Comparison of ENCODE assay signal across 17 cellular contexts in the genomic region with DNA sequence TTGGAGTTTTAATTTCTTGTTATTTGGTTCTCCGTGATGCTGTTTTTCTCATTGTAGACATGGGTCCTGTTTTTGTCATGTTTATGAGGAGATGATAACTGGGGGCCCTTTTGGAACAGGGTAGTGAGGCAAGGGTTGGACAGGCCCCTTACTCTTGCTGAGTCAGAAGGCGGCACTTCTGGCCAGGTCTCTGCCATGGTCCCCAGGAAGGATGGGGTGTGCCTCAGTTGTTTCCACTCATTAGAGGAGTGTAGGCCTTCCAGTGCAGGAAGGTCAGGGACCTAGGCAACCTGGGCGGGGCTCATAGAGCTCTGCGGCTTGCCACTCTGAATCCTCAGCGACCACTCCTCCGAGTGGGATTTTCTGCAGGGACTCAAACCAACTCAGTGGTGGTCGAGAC.
DNase-seq lines count a peak whose midpoint lies in the region; ATAC-seq, FAIRE-seq and TF ChIP-seq lines count a peak whose summit lies in the region.
"Had no signal": no experiment of that assay in that cellular context is flagged by ENCODE, and none has a peak within 500 bp of the region (broad histone marks: within the 10 kb centered on the region; RNA-seq: fewer than 3 reads in every experiment).

No MANE protein-coding gene starts in this region.

- H3K4me1 ChIP-seq in IMR-90 (ENCODE audit: control insufficient read depth, insufficient read depth, low read length): peaks cover 19% of the 10 kb centered on the region
- peaks cover 22% of the 10 kb centered on the region for H3K4me1 ChIP-seq in astrocyte (ENCODE audit: insufficient read depth, low read length)
- peaks cover 20% of the 10 kb centered on the region for H3K4me1 ChIP-seq in left ventricle myocardium inferior
- H3K4me1 ChIP-seq in gastrocnemius medialis: peaks cover 5 to 17% of the 10 kb centered on the region in 2 donors

- peaks cover 16% of the 10 kb centered on the region for H3K9me1 ChIP-seq in IMR-90 (ENCODE audit: insufficient read depth, low read length)

- POLR2A ChIA-PET in IMR-90 (lab: Charles Lee; ENCODE audit: unreplicated experiment): no interaction called here

- WGBS in IMR-90 (ENCODE audit: extremely low coverage in 2 of 2, insufficient read length in 1 of 2), 2 experiments: 96% methylated on average over 4 of the region's 7 CpGs; no CpG with 5 or more reads in 1 of the 2 experiments

- H3K27ac ChIP-seq in IMR-90 (ENCODE audit: insufficient read depth, low read length): peak overlapping the region; percentile 77; the same call in 1 of the 2 replicates
- H3K27ac ChIP-seq in astrocyte (ENCODE audit: low read depth, low read length): peak overlapping the region; percentile 88
- H3K27ac ChIP-seq in left ventricle myocardium inferior (replicated peaks): peak overlapping the region; percentile 68
- peak overlapping the region in 3 of 4 donors; percentile 22 to 71 (median 52) for H3K27ac ChIP-seq in gastrocnemius medialis

- no peaks in the 10 kb centered on the region for H3K27me3 Mint-ChIP-seq in astrocyte (ENCODE audit: low read depth, unreplicated experiment)
- H3K27me3 Mint-ChIP-seq: activated naive CD8-positive, alpha-beta T cell treated with anti-CD3 and anti-CD28 coated beads for 36 hours; activated T-helper 17 cell treated with anti-CD3 and anti-CD28 coated beads, Interleukin-2, amount 50 U/mL, for 72 hours had no signal

- TF ChIP-seq RAD21 in IMR-90 (IDR thresholded peaks at IDR 0.05; ENCODE audit: low read length): no peak

- no peak for FAIRE-seq in astrocyte (lab: Jason Lieb, UNC)

- peak overlapping the region; percentile 63; the same call in 1 of the 2 replicates for H4K91ac ChIP-seq in IMR-90 (ENCODE audit: insufficient read depth, low read depth, low read length)

- peaks cover 42 to 75% of the 10 kb centered on the region in 2 experiments for H3K79me1 ChIP-seq in IMR-90 (ENCODE audit: low read depth in 1 of 2, low read length in 2 of 2)

- peak overlapping the region; percentile 33 for H2BK20ac ChIP-seq in IMR-90 (ENCODE audit: low read depth, low read length)

- in situ Hi-C loops in IMR-90 (cut with MboI; ENCODE audit: low sequenced_read_pairs): no loop called here
- in situ Hi-C loops in gastrocnemius medialis (cut with MboI; ENCODE audit: low sequenced_read_pairs in 4 of 4): no loop called here

- peak overlapping the region; percentile 41 for H2BK120ac ChIP-seq in IMR-90 (ENCODE audit: low read depth, low read length)

- H2AFZ ChIP-seq in IMR-90 (replicated peaks; ENCODE audit: low read length, poor library complexity) (no peak overlapping the region), astrocyte (ENCODE audit: low read depth, low read length) (no peak overlapping the region)

- H3K9ac ChIP-seq in IMR-90 (ENCODE audit: low read depth, low read length) (no peak overlapping the region), astrocyte (ENCODE audit: low read length) (peak overlapping the region; percentile 19)

- peaks cover 21% of the 10 kb centered on the region for H3K4me1 Mint-ChIP-seq in astrocyte (ENCODE audit: low read depth, unreplicated experiment)
- H3K4me1 Mint-ChIP-seq: activated naive CD8-positive, alpha-beta T cell treated with anti-CD3 and anti-CD28 coated beads for 36 hours had no signal

- H3K18ac ChIP-seq in IMR-90 (ENCODE audit: low read depth, low read length): peak overlapping the region; percentile 88

- CTCF ChIA-PET in IMR-90 (lab: Yijun Ruan, JAX): interaction anchor here (0.6 kb wide), 2 partner anchors 32 to 335 kb away, joined by 3 to 4 read pairs; no protein-coding TSS in a partner anchor

- no peak overlapping the region for H3K4me3 ChIP-seq in IMR-90 (ENCODE audit: insufficient read depth, low read depth, low read length)
- H3K4me3 ChIP-seq in astrocyte (ENCODE audit: insufficient read depth, low read depth, low read length): peak overlapping the region; percentile 18
- no peak overlapping the region for H3K4me3 ChIP-seq in left ventricle myocardium inferior
- no peak overlapping the region for H3K4me3 ChIP-seq in gastrocnemius medialis
- H3K4me3 ChIP-seq: coronary artery had no signal

- peaks cover 47% of the 10 kb centered on the region for H3K79me2 ChIP-seq in astrocyte (ENCODE audit: insufficient read depth, low read length)

- TF ChIP-seq POLR2A in IMR-90 (IDR thresholded peaks at IDR 0.05; ENCODE audit: low read depth, low read length) (no peak), gastrocnemius medialis (IDR thresholded peaks at IDR 0.05) (no peak)

- no TSS peak for BruUV-seq in IMR-90 (replicated peaks; lab: Mats Ljungman, UMichigan)

- peak overlapping the region; percentile 30; the same call in 1 of the 2 replicates for H2AK5ac ChIP-seq in IMR-90 (ENCODE audit: low read depth, low read length)

- H3K14ac ChIP-seq in IMR-90 (replicated peaks; ENCODE audit: low read depth, low read length): peak overlapping the region; percentile 38; the same call in 1 of the 2 replicates

- no peaks in the 10 kb centered on the region for H3K9me3 Mint-ChIP-seq in astrocyte (ENCODE audit: unreplicated experiment)
- H3K9me3 Mint-ChIP-seq: activated naive CD8-positive, alpha-beta T cell treated with anti-CD3 and anti-CD28 coated beads for 36 hours; activated T-helper 17 cell treated with anti-CD3 and anti-CD28 coated beads, Interleukin-2, amount 50 U/mL, for 72 hours; brain had no signal

- dilution Hi-C loops in IMR-90 (cut with HindIII; ENCODE audit: low sequenced_read_pairs, unreplicated experiment): no loop called here

- H4K5ac ChIP-seq in IMR-90 (ENCODE audit: low read depth, low read length): peak overlapping the region; percentile 31

- H3K36me3 Mint-ChIP-seq in astrocyte (ENCODE audit: low read depth, unreplicated experiment): peaks cover 3% of the 10 kb centered on the region

- DNase-seq in IMR-90 (no peak), astrocyte (ENCODE audit: low read depth) (no peak), left ventricle myocardium inferior (no peak), gastrocnemius medialis (no peak), T-helper 2 cell (no peak), AG08396 (ENCODE audit: low spot score) (no peak), SKM-1 (lab: John Stamatoyannopoulos, UW; ENCODE audit: unreplicated experiment) (no peak)
- DNase-seq: activated CD4-positive, alpha-beta T cell treated with anti-CD3 and anti-CD28 coated beads for 48 hours; activated naive CD8-positive, alpha-beta T cell treated with anti-CD3 and anti-CD28 coated beads for 36 hours; NCI-H510A; retina; RPMI8226; substantia nigra had no signal

- no peak; the same call in 1 of the 2 replicates for ATAC-seq in IMR-90 (ENCODE audit: low read depth)
- peak in 1 of 2 donors; percentile 10 for ATAC-seq in gastrocnemius medialis
- no peak for ATAC-seq in HG02970 (IDR thresholded peaks at IDR 0.05; ENCODE audit: low FRiP score, unreplicated experiment)
- ATAC-seq: activated T-helper 17 cell treated with anti-CD3 and anti-CD28 coated beads, Interleukin-2, amount 50 U/mL, for 72 hours had no signal

- H3K4me3 Mint-ChIP-seq in astrocyte (ENCODE audit: unreplicated experiment): no peak overlapping the region
- H3K4me3 Mint-ChIP-seq: activated naive CD8-positive, alpha-beta T cell treated with anti-CD3 and anti-CD28 coated beads for 36 hours; activated T-helper 17 cell treated with anti-CD3 and anti-CD28 coated beads, Interleukin-2, amount 50 U/mL, for 72 hours; brain had no signal

- no peaks in the 10 kb centered on the region for H3K9me3 ChIP-seq in IMR-90 (ENCODE audit: control insufficient read depth, insufficient read depth, low read length)
- no peaks in the 10 kb centered on the region for H3K9me3 ChIP-seq in astrocyte (ENCODE audit: insufficient read depth, low read depth, low read length)
- no peaks in the 10 kb centered on the region for H3K9me3 ChIP-seq in left ventricle myocardium inferior (replicated peaks)
- H3K9me3 ChIP-seq in gastrocnemius medialis: no peaks in the 10 kb centered on the region

- H3K4me2 ChIP-seq in IMR-90 (ENCODE audit: low read depth, low read length) (peak overlapping the region; percentile 69), astrocyte (ENCODE audit: low read length) (peak overlapping the region; percentile 80)

- intact Hi-C loops in IMR-90 (cut with micrococcal nuclease) (no loop called here), left ventricle myocardium inferior (cut with micrococcal nuclease) (no loop called here), gastrocnemius medialis (cut with DNase I; ENCODE audit: low total_unique reads) (no loop called here)

- H2BK5ac ChIP-seq in IMR-90 (ENCODE audit: low read depth, low read length, poor library complexity, severe bottlenecking): peak overlapping the region; percentile 63

- H3K27me3 ChIP-seq in IMR-90 (ENCODE audit: control insufficient read depth, insufficient read depth, low read length) (no peaks in the 10 kb centered on the region), astrocyte (ENCODE audit: insufficient read depth, low read length) (no peaks in the 10 kb centered on the region), left ventricle myocardium inferior (ENCODE audit: low read depth) (no peaks in the 10 kb centered on the region), gastrocnemius medialis (no peaks in the 10 kb centered on the region)

- peak overlapping the region in 1 of 2 experiments; percentile 13; a peak in 1 of 4 replicates for H4K8ac ChIP-seq in IMR-90 (ENCODE audit: low read depth in 2 of 2, low read length in 2 of 2)

- no peak overlapping the region for H3K56ac ChIP-seq in IMR-90 (ENCODE audit: extremely low read depth, insufficient read depth, low read length)

- H3K27ac Mint-ChIP-seq in astrocyte (ENCODE audit: unreplicated experiment): peak overlapping the region; percentile 23
- H3K27ac Mint-ChIP-seq: activated naive CD8-positive, alpha-beta T cell treated with anti-CD3 and anti-CD28 coated beads for 36 hours; activated T-helper 17 cell treated with anti-CD3 and anti-CD28 coated beads, Interleukin-2, amount 50 U/mL, for 72 hours had no signal

- H2AK9ac ChIP-seq in IMR-90 (replicated peaks; ENCODE audit: low read depth, low read length, poor library complexity): peak overlapping the region; percentile 59

- 0 out of 2 replicates have a peak overlapping the region, but pooled peaks have one; percentile 18 for H3K23ac ChIP-seq in IMR-90 (ENCODE audit: low read depth, low read length)

- H3K36me3 ChIP-seq in IMR-90 (ENCODE audit: control insufficient read depth, insufficient read depth, low read length): peaks cover 14% of the 10 kb centered on the region
- H3K36me3 ChIP-seq in astrocyte (ENCODE audit: insufficient read depth, low read length): peaks cover 23% of the 10 kb centered on the region
- H3K36me3 ChIP-seq in left ventricle myocardium inferior: peaks cover 53% of the 10 kb centered on the region
- peaks cover 0 to 12% of the 10 kb centered on the region in 2 donors for H3K36me3 ChIP-seq in gastrocnemius medialis

- peak overlapping the region; percentile 21 for H3K4ac ChIP-seq in IMR-90 (ENCODE audit: low read depth, low read length)

- TF ChIP-seq CTCF in IMR-90 (conservative IDR thresholded peaks at IDR 0.05; ENCODE audit: low read depth, low read length) (no peak), astrocyte (IDR thresholded peaks at IDR 0.05; ENCODE audit: insufficient read depth, low read depth, low read length) (no peak), left ventricle myocardium inferior (IDR thresholded peaks at IDR 0.05; ENCODE audit: borderline replicate concordance) (no peak), gastrocnemius medialis (IDR thresholded peaks at IDR 0.05 in 4 of 5, conservative IDR thresholded peaks at IDR 0.05 in 1 of 5) (no peak)

- H2BK15ac ChIP-seq in IMR-90 (ENCODE audit: low read depth, low read length): 0 out of 3 replicates have a peak overlapping the region, but pooled peaks have one; percentile 9

- H4K20me1 ChIP-seq in IMR-90 (ENCODE audit: insufficient read depth, low read length) (peaks cover 20% of the 10 kb centered on the region), astrocyte (ENCODE audit: insufficient read depth, low read length) (peaks cover 23% of the 10 kb centered on the region)
